ENCODE assay signal across 22 cellular contexts in genomic region chr9:108606408-108606807, GRCh38.
"Had no signal": no experiment of that assay in that cellular context is flagged by ENCODE, and none has a peak within 500 bp of the region (broad histone marks: within the 10 kb centered on the region; RNA-seq: fewer than 3 reads in every experiment).

No MANE protein-coding gene starts in this region.

- H3K27ac Mint-ChIP-seq: activated CD4-positive, alpha-beta memory T cell treated with anti-CD3 and anti-CD28 coated beads for 36 hours; activated CD8-positive, alpha-beta memory T cell treated with anti-CD3 and anti-CD28 coated beads, Interleukin-2, amount 10 ng/mL, durations not matched to agents 7 days and 5 days; activated T-helper 2 cell treated with anti-CD3 and anti-CD28 coated beads, Interferon-gamma antibody, Interleukin-2, Interleukin-4, amounts not matched to agents 10 μg/mL and 5 μg/mL and 100 μg/mL, durations not matched to agents 14 hours and 24 hours and 36 hours; mesothelial cell of epicardium; nephron progenitor cell; stimulated activated naive CD8-positive, alpha-beta T cell treated with anti-CD3 and anti-CD28 coated beads, Interleukin-15, Interleukin-2, amounts not matched to agents 100 ng/mL and 50 ng/mL, for 24 hours; T-helper 1 cell treated with Interleukin-12 subunit alpha and Interleukin-12 subunit beta and Interleukin-4 antibody, amounts not matched to agents 30 μg/mL and 1 μg/mL, for 36 hours had no signal

- H3K4me3 Mint-ChIP-seq: activated CD4-positive, alpha-beta memory T cell treated with anti-CD3 and anti-CD28 coated beads for 36 hours; activated CD8-positive, alpha-beta memory T cell treated with anti-CD3 and anti-CD28 coated beads, Interleukin-2, amount 10 ng/mL, durations not matched to agents 7 days and 5 days; mesothelial cell of epicardium; nephron progenitor cell; stimulated activated naive CD8-positive, alpha-beta T cell treated with anti-CD3 and anti-CD28 coated beads, Interleukin-15, Interleukin-2, amounts not matched to agents 100 ng/mL and 50 ng/mL, for 24 hours; T-helper 1 cell treated with Interleukin-12 subunit alpha and Interleukin-12 subunit beta and Interleukin-4 antibody, amounts not matched to agents 30 μg/mL and 1 μg/mL, for 36 hours had no signal

- DNase-seq: activated CD4-positive, alpha-beta memory T cell treated with anti-CD3 and anti-CD28 coated beads for 36 hours; activated CD8-positive, alpha-beta memory T cell treated with anti-CD3 and anti-CD28 coated beads, Interleukin-2, amount 10 ng/mL, durations not matched to agents 7 days and 5 days; activated naive CD4-positive, alpha-beta T cell treated with anti-CD3 and anti-CD28 coated beads, Interleukin-2, amount 50 U/mL, for 16 hours; activated T-cell treated with anti-CD3 and anti-CD28 coated beads, Interleukin-2, amount 50 U/mL, for 1 hour; amniotic stem cell; body of pancreas; central memory CD4-positive, alpha-beta T cell; colonic mucosa; gastrocnemius medialis; heart left ventricle; left colon; lower lobe of right lung; nephron progenitor cell; spleen; testis; upper lobe of right lung; WERI-Rb-1 had no signal

- H3K27ac ChIP-seq: body of pancreas, colonic mucosa, esophagus muscularis mucosa, gastrocnemius medialis, heart left ventricle, lower lobe of right lung, spleen, testis, upper lobe of right lung, WERI-Rb-1 had no signal

- H3K36me3 ChIP-seq: colonic mucosa, esophagus muscularis mucosa, gastrocnemius medialis, heart left ventricle, lower lobe of right lung, spleen, upper lobe of right lung, WERI-Rb-1 had no signal

- H3K4me3 ChIP-seq: body of pancreas, colonic mucosa, esophagus muscularis mucosa, gastrocnemius medialis, heart left ventricle, lower lobe of right lung, spleen, testis, upper lobe of right lung had no signal

- H3K36me3 Mint-ChIP-seq: activated CD4-positive, alpha-beta memory T cell treated with anti-CD3 and anti-CD28 coated beads for 36 hours; activated CD8-positive, alpha-beta memory T cell treated with anti-CD3 and anti-CD28 coated beads, Interleukin-2, amount 10 ng/mL, durations not matched to agents 7 days and 5 days; mesothelial cell of epicardium had no signal

- H3K27me3 Mint-ChIP-seq: activated CD4-positive, alpha-beta memory T cell treated with anti-CD3 and anti-CD28 coated beads for 36 hours; activated CD8-positive, alpha-beta memory T cell treated with anti-CD3 and anti-CD28 coated beads, Interleukin-2, amount 10 ng/mL, durations not matched to agents 7 days and 5 days; stimulated activated naive CD8-positive, alpha-beta T cell treated with anti-CD3 and anti-CD28 coated beads, Interleukin-15, Interleukin-2, amounts not matched to agents 100 ng/mL and 50 ng/mL, for 24 hours had no signal

- H3K9me3 ChIP-seq: body of pancreas, colonic mucosa, esophagus muscularis mucosa, gastrocnemius medialis, heart left ventricle, lower lobe of right lung, spleen, testis, upper lobe of right lung had no signal

- H3K4me1 Mint-ChIP-seq: activated CD8-positive, alpha-beta memory T cell treated with anti-CD3 and anti-CD28 coated beads, Interleukin-2, amount 10 ng/mL, durations not matched to agents 7 days and 5 days; nephron progenitor cell had no signal

- H3K4me1 ChIP-seq: body of pancreas, colonic mucosa, gastrocnemius medialis, lower lobe of right lung, spleen, testis, upper lobe of right lung had no signal

- H3K27me3 ChIP-seq: body of pancreas, colonic mucosa, esophagus muscularis mucosa, gastrocnemius medialis, spleen, testis, upper lobe of right lung had no signal

- H3K9me3 Mint-ChIP-seq: activated CD4-positive, alpha-beta memory T cell treated with anti-CD3 and anti-CD28 coated beads for 36 hours; activated T-helper 2 cell treated with anti-CD3 and anti-CD28 coated beads, Interferon-gamma antibody, Interleukin-2, Interleukin-4, amounts not matched to agents 10 μg/mL and 5 μg/mL and 100 μg/mL, durations not matched to agents 14 hours and 24 hours and 36 hours; mesothelial cell of epicardium; nephron progenitor cell; stimulated activated naive CD8-positive, alpha-beta T cell treated with anti-CD3 and anti-CD28 coated beads, Interleukin-15, Interleukin-2, amounts not matched to agents 100 ng/mL and 50 ng/mL, for 24 hours; T-helper 1 cell treated with Interleukin-12 subunit alpha and Interleukin-12 subunit beta and Interleukin-4 antibody, amounts not matched to agents 30 μg/mL and 1 μg/mL, for 36 hours had no signal
